Comparison of ENCODE assay signal across 8 cellular contexts in genomic region chr6:41735427-41736206, GRCh38. TPM values are rescaled to one million over a fixed set of nuclear protein-coding genes. Genes with fewer than 3 reads are reported as not detected.
DNase-seq lines count a peak whose midpoint lies in the region; ATAC-seq and TF ChIP-seq lines count a peak whose summit lies in the region.

TSS of gene TFEB (minus strand) at chr6:41735608. CDS start at chr6:41691213, 44,395 bp downstream.

- H3K4me3 ChIP-seq in LNCaP clone FGC (ENCODE audit: low read depth, low read length) (peak within 1 kb of the TSS; percentile 61), RWPE2 (ENCODE audit: severe bottlenecking) (peak within 1 kb of the TSS; percentile 68), fibroblast of villous mesenchyme (ENCODE audit: low read depth, low read length) (peak within 1 kb of the TSS; percentile 76), stomach smooth muscle (ENCODE audit: low read length in 2 of 2) (peak within 1 kb of the TSS; percentile 84 to 86)

- H3K4me1 ChIP-seq in RWPE2 (ENCODE audit: insufficient read depth, poor library complexity, severe bottlenecking) = peaks cover 21% of the 10 kb centered on the region
- peaks cover 38% of the 10 kb centered on the region for H3K4me1 ChIP-seq in stomach smooth muscle (ENCODE audit: control insufficient read depth, insufficient read depth, low read length)

- H3K4me1 Mint-ChIP-seq in neural crest cell = peaks cover 14% of the 10 kb centered on the region

- H3K27me3 Mint-ChIP-seq in neural crest cell (ENCODE audit: low read depth) = peaks cover 32% of the 10 kb centered on the region

- H3K27ac ChIP-seq in RWPE2 (ENCODE audit: poor library complexity, severe bottlenecking) (peak within 1 kb of the TSS; percentile 66), stomach smooth muscle (ENCODE audit: low read length) (peak within 1 kb of the TSS; percentile 82)

- ATAC-seq in RWPE2 (ENCODE audit: low read depth) = peak; percentile 67

- no peak within 1 kb of the TSS for H3K27ac Mint-ChIP-seq in neural crest cell (ENCODE audit: unreplicated experiment)

- H3K36me3 ChIP-seq in RWPE2 (ENCODE audit: low read depth) = no peaks in the 10 kb centered on the region
- H3K36me3 ChIP-seq in stomach smooth muscle (ENCODE audit: control insufficient read depth in 2 of 2, insufficient read depth in 2 of 2, low read length in 2 of 2) = no peaks in the 10 kb centered on the region

- peak within 1 kb of the TSS; percentile 74 to 82 for H3K9ac ChIP-seq in stomach smooth muscle (ENCODE audit: low read length in 2 of 2)

- H3K9me3 Mint-ChIP-seq in neural crest cell = no peaks in the 10 kb centered on the region

- H3K27me3 ChIP-seq in RWPE2 (ENCODE audit: insufficient read depth, poor library complexity, severe bottlenecking) (no peaks in the 10 kb centered on the region), stomach smooth muscle (ENCODE audit: control insufficient read depth in 1 of 2, insufficient read depth in 2 of 2, low read length in 2 of 2) (no peaks in the 10 kb centered on the region)

- peak; percentile 98 for TF ChIP-seq CTCF in LNCaP clone FGC (IDR thresholded peaks at IDR 0.05; ENCODE audit: control insufficient read depth, extremely low read depth, insufficient read depth)
- peak; percentile 98 for TF ChIP-seq CTCF in RWPE2 (IDR thresholded peaks at IDR 0.05; ENCODE audit: poor library complexity, severe bottlenecking)
- TF ChIP-seq CTCF in fibroblast of villous mesenchyme (IDR thresholded peaks at IDR 0.05; ENCODE audit: insufficient read depth, low read depth, low read length) = peak; percentile 79
- peak; percentile 96 for TF ChIP-seq CTCF in neural crest cell (conservative IDR thresholded peaks at IDR 0.05)

- H3K4me3 Mint-ChIP-seq in neural crest cell = peak within 1 kb of the TSS; percentile 80

- no peaks in the 10 kb centered on the region for H3K9me3 ChIP-seq in RWPE2 (ENCODE audit: severe bottlenecking)
- no peaks in the 10 kb centered on the region for H3K9me3 ChIP-seq in stomach smooth muscle (ENCODE audit: control insufficient read depth in 2 of 2, low read length in 2 of 2)

- H3K36me3 Mint-ChIP-seq in neural crest cell (ENCODE audit: low read depth) = no peaks in the 10 kb centered on the region

- peak; percentile 88 for DNase-seq in EL
- DNase-seq in GOT3 (lab: John Stamatoyannopoulos, UW) = peak; percentile 77
- DNase-seq in LNCaP clone FGC (ENCODE audit: low read depth) = no peak
- DNase-seq in RWPE2 (ENCODE audit: low spot score) = peak; percentile 87
- peak; percentile 82 for DNase-seq in activated gamma-delta T cell (lab: John Stamatoyannopoulos, UW)
- peak; percentile 90 for DNase-seq in fibroblast of villous mesenchyme (ENCODE audit: low read depth)
- peak; percentile 95 for DNase-seq in neural crest cell (ENCODE audit: low read depth, low spot score)

RNA-seq across cellular contexts. Expression of gene TFEB, which starts in this region (rescaled TPM):
- 3.0 and 5.2 TPM in 2 replicates for total RNA-seq in fibroblast of villous mesenchyme
- total RNA-seq in neural crest cell = 1.1 and 1.3 TPM in 2 replicates
